ENCODE assay signal across 1 cellular context in the genomic region with DNA sequence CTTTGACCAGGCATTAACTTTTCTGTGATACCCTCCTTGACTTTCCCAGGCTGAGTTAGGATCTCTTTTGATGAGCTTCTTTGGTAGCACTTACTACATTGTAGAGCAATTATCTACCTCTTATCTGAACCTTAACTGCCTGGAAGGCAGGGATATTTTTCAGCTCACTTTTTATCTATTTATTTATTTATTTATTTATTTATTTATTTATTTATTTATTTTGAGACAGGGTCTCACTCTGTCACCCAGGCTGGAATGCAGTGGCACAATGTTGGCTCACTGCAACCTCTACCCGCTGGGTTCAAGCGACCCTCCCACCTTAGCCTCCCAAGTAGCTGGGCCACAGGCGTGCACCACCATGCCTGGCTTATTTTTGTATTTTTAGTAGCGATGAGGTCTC.
TF ChIP-seq lines count a peak whose summit lies in the region.

No MANE protein-coding gene starts in this region.

TF ChIP-seq in HEK293, 187 proteins besides CTCF, POLR2A, EP300 and RAD21 (continued from another document):
- 0 out of 2 replicates have a peak, but pooled peaks have one; percentile 25 for TF ChIP-seq ZNF266 (tag by site-specific recombination; IDR thresholded peaks at IDR 0.05; ENCODE audit: low read depth)
- 0 out of 2 replicates have a peak, but pooled peaks have one; percentile 24 for TF ChIP-seq ZNF223 (tag by site-specific recombination; IDR thresholded peaks at IDR 0.05)
- TF ChIP-seq, protein P1, sequence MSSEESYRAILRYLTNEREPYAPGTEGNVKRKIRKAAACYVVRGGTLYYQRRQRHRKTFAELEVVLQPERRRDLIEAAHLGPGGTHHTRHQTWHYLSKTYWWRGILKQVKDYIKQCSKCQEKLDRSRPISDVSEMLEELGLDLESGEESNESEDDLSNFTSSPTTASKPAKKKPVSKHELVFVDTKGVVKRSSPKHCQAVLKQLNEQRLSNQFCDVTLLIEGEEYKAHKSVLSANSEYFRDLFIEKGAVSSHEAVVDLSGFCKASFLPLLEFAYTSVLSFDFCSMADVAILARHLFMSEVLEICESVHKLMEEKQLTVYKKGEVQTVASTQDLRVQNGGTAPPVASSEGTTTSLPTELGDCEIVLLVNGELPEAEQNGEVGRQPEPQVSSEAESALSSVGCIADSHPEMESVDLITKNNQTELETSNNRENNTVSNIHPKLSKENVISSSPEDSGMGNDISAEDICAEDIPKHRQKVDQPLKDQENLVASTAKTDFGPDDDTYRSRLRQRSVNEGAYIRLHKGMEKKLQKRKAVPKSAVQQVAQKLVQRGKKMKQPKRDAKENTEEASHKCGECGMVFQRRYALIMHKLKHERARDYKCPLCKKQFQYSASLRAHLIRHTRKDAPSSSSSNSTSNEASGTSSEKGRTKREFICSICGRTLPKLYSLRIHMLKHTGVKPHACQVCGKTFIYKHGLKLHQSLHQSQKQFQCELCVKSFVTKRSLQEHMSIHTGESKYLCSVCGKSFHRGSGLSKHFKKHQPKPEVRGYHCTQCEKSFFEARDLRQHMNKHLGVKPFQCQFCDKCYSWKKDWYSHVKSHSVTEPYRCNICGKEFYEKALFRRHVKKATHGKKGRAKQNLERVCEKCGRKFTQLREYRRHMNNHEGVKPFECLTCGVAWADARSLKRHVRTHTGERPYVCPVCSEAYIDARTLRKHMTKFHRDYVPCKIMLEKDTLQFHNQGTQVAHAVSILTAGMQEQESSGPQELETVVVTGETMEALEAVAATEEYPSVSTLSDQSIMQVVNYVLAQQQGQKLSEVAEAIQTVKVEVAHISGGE (tag by site-specific recombination; conservative IDR thresholded peaks at IDR 0.05; ENCODE audit: low read depth) = peak; percentile 67
- TF ChIP-seq ZNF623 (tag by site-specific recombination; IDR thresholded peaks at IDR 0.05) = peak; percentile 68
- TF ChIP-seq ZNF433 (tag by site-specific recombination; IDR thresholded peaks at IDR 0.05; ENCODE audit: low read depth) = 0 out of 2 replicates have a peak, but pooled peaks have one; percentile 30
- peak; percentile 43; the same call in 1 of the 2 replicates for TF ChIP-seq ZNF558 (tag by site-specific recombination; IDR thresholded peaks at IDR 0.05)
- TF ChIP-seq ZNF426 (tag by site-specific recombination; IDR thresholded peaks at IDR 0.05) = peak; percentile 68
- TF ChIP-seq, protein P2, sequence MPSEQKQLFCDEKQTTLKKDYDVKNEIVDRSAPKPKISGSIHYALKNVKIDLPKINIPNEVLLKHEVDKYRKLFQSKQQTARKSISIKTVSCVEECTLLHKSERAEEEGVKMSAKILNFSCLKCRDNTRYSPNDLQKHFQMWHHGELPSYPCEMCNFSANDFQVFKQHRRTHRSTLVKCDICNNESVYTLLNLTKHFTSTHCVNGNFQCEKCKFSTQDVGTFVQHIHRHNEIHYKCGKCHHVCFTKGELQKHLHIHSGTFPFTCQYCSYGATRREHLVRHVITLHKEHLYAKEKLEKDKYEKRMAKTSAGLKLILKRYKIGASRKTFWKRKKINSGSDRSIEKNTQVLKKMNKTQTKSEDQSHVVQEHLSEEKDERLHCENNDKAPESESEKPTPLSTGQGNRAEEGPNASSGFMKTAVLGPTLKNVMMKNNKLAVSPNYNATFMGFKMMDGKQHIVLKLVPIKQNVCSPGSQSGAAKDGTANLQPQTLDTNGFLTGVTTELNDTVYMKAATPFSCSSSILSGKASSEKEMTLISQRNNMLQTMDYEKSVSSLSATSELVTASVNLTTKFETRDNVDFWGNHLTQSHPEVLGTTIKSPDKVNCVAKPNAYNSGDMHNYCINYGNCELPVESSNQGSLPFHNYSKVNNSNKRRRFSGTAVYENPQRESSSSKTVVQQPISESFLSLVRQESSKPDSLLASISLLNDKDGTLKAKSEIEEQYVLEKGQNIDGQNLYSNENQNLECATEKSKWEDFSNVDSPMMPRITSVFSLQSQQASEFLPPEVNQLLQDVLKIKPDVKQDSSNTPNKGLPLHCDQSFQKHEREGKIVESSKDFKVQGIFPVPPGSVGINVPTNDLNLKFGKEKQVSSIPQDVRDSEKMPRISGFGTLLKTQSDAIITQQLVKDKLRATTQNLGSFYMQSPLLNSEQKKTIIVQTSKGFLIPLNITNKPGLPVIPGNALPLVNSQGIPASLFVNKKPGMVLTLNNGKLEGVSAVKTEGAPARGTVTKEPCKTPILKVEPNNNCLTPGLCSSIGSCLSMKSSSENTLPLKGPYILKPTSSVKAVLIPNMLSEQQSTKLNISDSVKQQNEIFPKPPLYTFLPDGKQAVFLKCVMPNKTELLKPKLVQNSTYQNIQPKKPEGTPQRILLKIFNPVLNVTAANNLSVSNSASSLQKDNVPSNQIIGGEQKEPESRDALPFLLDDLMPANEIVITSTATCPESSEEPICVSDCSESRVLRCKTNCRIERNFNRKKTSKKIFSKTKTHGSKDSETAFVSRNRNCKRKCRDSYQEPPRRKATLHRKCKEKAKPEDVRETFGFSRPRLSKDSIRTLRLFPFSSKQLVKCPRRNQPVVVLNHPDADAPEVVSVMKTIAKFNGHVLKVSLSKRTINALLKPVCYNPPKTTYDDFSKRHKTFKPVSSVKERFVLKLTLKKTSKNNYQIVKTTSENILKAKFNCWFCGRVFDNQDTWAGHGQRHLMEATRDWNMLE (tag by site-specific recombination; conservative IDR thresholded peaks at IDR 0.05; ENCODE audit: low read depth) = peak; percentile 83
- TF ChIP-seq ZBTB8A (tag by site-specific recombination; IDR thresholded peaks at IDR 0.05) = peak; percentile 61
- TF ChIP-seq ZFP37 (tag by site-specific recombination; IDR thresholded peaks at IDR 0.05) = 0 out of 2 replicates have a peak, but pooled peaks have one; percentile 33
- TF ChIP-seq ZNF510 (tag by site-specific recombination; IDR thresholded peaks at IDR 0.05; ENCODE audit: insufficient replicate concordance) = peak; percentile 73
- peak; percentile 22 for TF ChIP-seq ZNF529 (tag by site-specific recombination; IDR thresholded peaks at IDR 0.05; ENCODE audit: insufficient replicate concordance)
- TF ChIP-seq ZNF202 (tag by site-specific recombination; IDR thresholded peaks at IDR 0.05; ENCODE audit: borderline replicate concordance) = 0 out of 2 replicates have a peak, but pooled peaks have one; percentile 23
- TF ChIP-seq, protein P3, sequence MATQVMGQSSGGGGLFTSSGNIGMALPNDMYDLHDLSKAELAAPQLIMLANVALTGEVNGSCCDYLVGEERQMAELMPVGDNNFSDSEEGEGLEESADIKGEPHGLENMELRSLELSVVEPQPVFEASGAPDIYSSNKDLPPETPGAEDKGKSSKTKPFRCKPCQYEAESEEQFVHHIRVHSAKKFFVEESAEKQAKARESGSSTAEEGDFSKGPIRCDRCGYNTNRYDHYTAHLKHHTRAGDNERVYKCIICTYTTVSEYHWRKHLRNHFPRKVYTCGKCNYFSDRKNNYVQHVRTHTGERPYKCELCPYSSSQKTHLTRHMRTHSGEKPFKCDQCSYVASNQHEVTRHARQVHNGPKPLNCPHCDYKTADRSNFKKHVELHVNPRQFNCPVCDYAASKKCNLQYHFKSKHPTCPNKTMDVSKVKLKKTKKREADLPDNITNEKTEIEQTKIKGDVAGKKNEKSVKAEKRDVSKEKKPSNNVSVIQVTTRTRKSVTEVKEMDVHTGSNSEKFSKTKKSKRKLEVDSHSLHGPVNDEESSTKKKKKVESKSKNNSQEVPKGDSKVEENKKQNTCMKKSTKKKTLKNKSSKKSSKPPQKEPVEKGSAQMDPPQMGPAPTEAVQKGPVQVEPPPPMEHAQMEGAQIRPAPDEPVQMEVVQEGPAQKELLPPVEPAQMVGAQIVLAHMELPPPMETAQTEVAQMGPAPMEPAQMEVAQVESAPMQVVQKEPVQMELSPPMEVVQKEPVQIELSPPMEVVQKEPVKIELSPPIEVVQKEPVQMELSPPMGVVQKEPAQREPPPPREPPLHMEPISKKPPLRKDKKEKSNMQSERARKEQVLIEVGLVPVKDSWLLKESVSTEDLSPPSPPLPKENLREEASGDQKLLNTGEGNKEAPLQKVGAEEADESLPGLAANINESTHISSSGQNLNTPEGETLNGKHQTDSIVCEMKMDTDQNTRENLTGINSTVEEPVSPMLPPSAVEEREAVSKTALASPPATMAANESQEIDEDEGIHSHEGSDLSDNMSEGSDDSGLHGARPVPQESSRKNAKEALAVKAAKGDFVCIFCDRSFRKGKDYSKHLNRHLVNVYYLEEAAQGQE (tag by site-specific recombination; IDR thresholded peaks at IDR 0.05) = peak; percentile 62; the same call in 1 of the 2 replicates
- peak; percentile 68 for TF ChIP-seq ZNF140 (tag by site-specific recombination; IDR thresholded peaks at IDR 0.05)
